Comparison of ENCODE assay signal across 2 cellular contexts in genomic region chr2:151824886-151825285, GRCh38.
TF ChIP-seq lines count a peak whose summit lies in the region.

No MANE protein-coding gene starts in this region.

TF ChIP-seq in GM12891, 5 proteins besides CTCF, POLR2A, EP300 and RAD21:
- TF ChIP-seq PAX5 (IDR thresholded peaks at IDR 0.05; ENCODE audit: insufficient read depth, low read length, severe bottlenecking), result no peak
- TF ChIP-seq SPI1 (IDR thresholded peaks at IDR 0.05; ENCODE audit: low read depth, low read length), result no peak
- TF ChIP-seq TAF1 (IDR thresholded peaks at IDR 0.05; ENCODE audit: low read depth, low read length), result no peak
- TF ChIP-seq POU2F2 (IDR thresholded peaks at IDR 0.05; ENCODE audit: low read depth, low read length), result no peak
- TF ChIP-seq POLR2AphosphoS5 (IDR thresholded peaks at IDR 0.05; ENCODE audit: low read depth, low read length), result no peak
TF ChIP-seq in GM12891: peak in this region for 0.

TF ChIP-seq in endothelial cell of umbilical vein, 7 proteins besides CTCF, POLR2A, EP300 and RAD21:
- TF ChIP-seq MAX (IDR thresholded peaks at IDR 0.05; ENCODE audit: insufficient read depth, insufficient read length), result no peak
- no peak for TF ChIP-seq POLR2AphosphoS5 (IDR thresholded peaks at IDR 0.05; ENCODE audit: insufficient read depth, low read depth, low read length)
- no peak for TF ChIP-seq MYC (IDR thresholded peaks at IDR 0.05; ENCODE audit: low read depth, low read length)
- no peak for TF ChIP-seq EZH2 (IDR thresholded peaks at IDR 0.05; ENCODE audit: borderline replicate concordance, low read depth, low read length, severe bottlenecking)
- TF ChIP-seq JUN (IDR thresholded peaks at IDR 0.05; ENCODE audit: borderline replicate concordance, insufficient read depth, insufficient read length, low read depth), result no peak
- TF ChIP-seq GATA2 (IDR thresholded peaks at IDR 0.05; ENCODE audit: insufficient read depth, insufficient read length, low read depth, low read length), result no peak
- no peak for TF ChIP-seq FOS (IDR thresholded peaks at IDR 0.05; ENCODE audit: borderline replicate concordance, insufficient read depth, low read length)
TF ChIP-seq in endothelial cell of umbilical vein: peak in this region for 0.
